Comparison of ENCODE assay signal across 24 cellular contexts in genomic region chr7:135285547-135285946, GRCh38. TPM values are rescaled to one million over a fixed set of nuclear protein-coding genes. Genes with fewer than 3 reads are reported as not detected.
A peak's percentile ranks its signal among the peaks of the same experiment; 100 is the strongest.
DNase-seq lines count a peak whose midpoint lies in the region; ATAC-seq, FAIRE-seq and TF ChIP-seq lines count a peak whose summit lies in the region.
"Had no signal": no experiment of that assay in that cellular context is flagged by ENCODE, and none has a peak within 500 bp of the region (broad histone marks: within the 10 kb centered on the region; RNA-seq: fewer than 3 reads in every experiment).

No MANE protein-coding gene starts in this region.

- no peaks in the 10 kb centered on the region for H3F3A ChIP-seq in PC-3 (ENCODE audit: low read length, unreplicated experiment)

- H2AFZ ChIP-seq in PC-3 (ENCODE audit: low read length), result no peak overlapping the region
- H2AFZ ChIP-seq: GM23338 had no signal

- peak overlapping the region; percentile 55 for H3K27ac ChIP-seq in 22Rv1
- peak overlapping the region; percentile 70 for H3K27ac ChIP-seq in PC-3 (ENCODE audit: low read length)
- peak overlapping the region; percentile 22 for H3K27ac ChIP-seq in epithelial cell of prostate
- H3K27ac ChIP-seq: A549; BLaER1 treated with 17β-estradiol and CSF1 and Interleukin-3, amounts not matched to agents 10 nM and 100 nM had no signal

- H3K9me2 ChIP-seq in PC-3 (replicated peaks; ENCODE audit: low read length), result no peaks in the 10 kb centered on the region

- no peak overlapping the region for H3K4me2 ChIP-seq in PC-3 (ENCODE audit: low read length)
- H3K4me2 ChIP-seq: A549; BLaER1 treated with 17β-estradiol and CSF1 and Interleukin-3, amounts not matched to agents 10 nM and 100 nM; GM23338 had no signal

- no peaks in the 10 kb centered on the region for H3K9me3 ChIP-seq in PC-3 (ENCODE audit: low read length)
- H3K9me3 ChIP-seq: A549, BE2C had no signal

- POLR2A ChIA-PET in PC-3 (lab: Charles Lee; ENCODE audit: unreplicated experiment), result no interaction called here

- H3K4me3 ChIP-seq in LNCaP clone FGC (ENCODE audit: low read depth, low read length) (no peak overlapping the region), PC-3 (ENCODE audit: low read length) (no peak overlapping the region)
- H3K4me3 ChIP-seq: A549; BLaER1 treated with 17β-estradiol and CSF1 and Interleukin-3, amounts not matched to agents 10 nM and 100 nM; GM23338 had no signal

- H3K9ac ChIP-seq in PC-3 (ENCODE audit: low read length), result peak overlapping the region; percentile 5; the same call in 1 of the 2 replicates
- H3K9ac ChIP-seq: BLaER1 treated with 17β-estradiol and CSF1 and Interleukin-3, amounts not matched to agents 10 nM and 100 nM had no signal

- H4K20me1 ChIP-seq in PC-3 (ENCODE audit: low read length), result no peaks in the 10 kb centered on the region
- H4K20me1 ChIP-seq: BLaER1 treated with 17β-estradiol and CSF1 and Interleukin-3, amounts not matched to agents 10 nM and 100 nM had no signal

- FAIRE-seq in urothelium cell line (lab: Jason Lieb, UNC), result no peak
- FAIRE-seq: A549, D721Med, G401.6, GM19239 had no signal

- DNase-seq in LNCaP clone FGC (ENCODE audit: low read depth) (peak; percentile 37), PC-3 (peak; percentile 50), epithelial cell of prostate (ENCODE audit: low read depth, low spot score) (no peak), Right ventricle myocardium superior (no peak), urothelium cell line (ENCODE audit: low spot score) (no peak)
- DNase-seq: 8988T; ACHN; AML-193; BE2C; CD4-positive, alpha-beta T cell; CD8-positive, alpha-beta memory T cell; DMS 273 treated with DMSO at 0.1 percent for 48 hours; DND-41; H9 had no signal

- no TSS peak for BruUV-seq in PC-3 (replicated peaks; lab: Mats Ljungman, UMichigan)

- no peaks in the 10 kb centered on the region for H3K79me2 ChIP-seq in PC-3 (ENCODE audit: low read length)

- H3K4me1 ChIP-seq in PC-3 (ENCODE audit: insufficient read depth, low read length), result peaks cover 12% of the 10 kb centered on the region; the same call in 1 of the 2 replicates

- ATAC-seq in PC-3, result peak; percentile 73
- no peak for ATAC-seq in HG02798 (IDR thresholded peaks at IDR 0.05; ENCODE audit: poor library complexity, unreplicated experiment)
- no peak for ATAC-seq in Right ventricle myocardium superior (ENCODE audit: poor library complexity)
- ATAC-seq: A549, GM23338, HCT116 had no signal

- H3K36me3 ChIP-seq in PC-3 (ENCODE audit: low read depth, low read length), result no peaks in the 10 kb centered on the region
- H3K36me3 ChIP-seq: BE2C; BLaER1 treated with 17β-estradiol and CSF1 and Interleukin-3, amounts not matched to agents 10 nM and 100 nM had no signal

- CTCF ChIA-PET in PC-3 (lab: Charles Lee), result no interaction called here

- intact Hi-C loops in PC-3 (cut with micrococcal nuclease) (no loop called here), Right ventricle myocardium superior (cut with DNase I) (no loop called here)

- TF ChIP-seq CTCF in 22Rv1 (IDR thresholded peaks at IDR 0.05), result no peak
- no peak for TF ChIP-seq CTCF in LNCaP clone FGC (IDR thresholded peaks at IDR 0.05; ENCODE audit: control insufficient read depth, extremely low read depth, insufficient read depth)
- TF ChIP-seq CTCF in PC-3 (conservative IDR thresholded peaks at IDR 0.05; ENCODE audit: low read depth, low read length), result no peak

- H3K27me3 ChIP-seq in PC-3 (ENCODE audit: low read length), result no peaks in the 10 kb centered on the region
- H3K27me3 ChIP-seq: BE2C; BLaER1 treated with 17β-estradiol and CSF1 and Interleukin-3, amounts not matched to agents 10 nM and 100 nM had no signal

RNA-seq across cellular contexts. Expression of gene STRA8, which starts 51.9 kb away (rescaled TPM):
- not detected in 2 replicates for total RNA-seq in PC-3 (2014; rRNA removed)
- total RNA-seq in Right ventricle myocardium superior, result not detected
- total RNA-seq: CD4-positive, alpha-beta T cell; CD8-positive, alpha-beta memory T cell; GM23338; H4; H9 had no signal

Comparison
In these comparisons a context has a peak if more than half of its experiments do, and no peak if none do; other contexts are left out.
1. DNase-seq: peak in LNCaP clone FGC (single experiment) and PC-3 (single experiment); none in epithelial cell of prostate (single experiment), Right ventricle myocardium superior (single experiment) and urothelium cell line (single experiment).
2. Peak in every context shown above with its lines, with median percentiles within 50 percentile points of each other: H3K27ac ChIP-seq.